In the genomic region with DNA sequence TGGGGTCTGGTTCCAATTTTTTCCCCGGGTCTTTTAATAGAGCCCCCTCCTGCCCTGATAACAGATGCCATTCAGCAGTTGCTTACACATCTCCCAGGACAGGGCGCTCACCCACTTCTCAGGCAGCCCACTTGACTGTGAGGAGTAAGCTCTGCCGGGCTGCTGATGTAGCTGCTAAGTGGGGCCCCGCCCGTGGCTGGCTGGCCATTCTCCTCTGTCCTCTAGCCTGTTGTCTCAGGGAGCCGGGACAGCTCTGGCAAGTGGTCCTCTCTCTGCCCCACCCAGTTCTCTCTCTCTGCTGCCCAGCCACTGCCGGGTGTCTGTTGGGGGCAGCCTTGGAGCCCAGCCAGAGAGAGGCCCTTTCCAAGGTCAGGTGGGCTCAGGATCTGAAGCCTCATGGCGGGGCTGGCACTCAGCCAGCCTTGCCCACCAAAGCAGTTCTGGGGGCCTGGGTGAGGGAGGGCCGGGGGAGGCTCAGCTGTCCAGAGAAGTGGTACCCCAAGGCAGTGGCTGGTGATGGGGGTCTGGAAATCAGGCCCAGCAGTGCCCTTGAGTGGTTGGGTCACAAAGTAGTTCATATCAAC, we compare ENCODE assay signal across 22 cellular contexts. TPM values are rescaled to one million over a fixed set of nuclear protein-coding genes. Genes with fewer than 3 reads are reported as not detected.
DNase-seq lines count a peak whose midpoint lies in the region; ATAC-seq, FAIRE-seq and TF ChIP-seq lines count a peak whose summit lies in the region.
"Had no signal": no experiment of that assay in that cellular context is flagged by ENCODE, and none has a peak within 500 bp of the region (broad histone marks: within the 10 kb centered on the region; RNA-seq: fewer than 3 reads in every experiment).

No MANE protein-coding gene starts in this region.

- no peak overlapping the region for H2BK5ac ChIP-seq in mesenchymal stem cell (ENCODE audit: low read depth, low read length, poor library complexity, severe bottlenecking)

- no peak overlapping the region for H2BK12ac ChIP-seq in mesenchymal stem cell (ENCODE audit: low read length in 2 of 2)

- TF ChIP-seq CTCF in K562 (IDR thresholded peaks at IDR 0.05 in 2 of 3, conservative IDR thresholded peaks at IDR 0.05 in 1 of 3; ENCODE audit: insufficient read depth in 2 of 3, low read depth in 1 of 3, low read length in 3 of 3) = no peak
- no peak for TF ChIP-seq CTCF in type B pancreatic cell (conservative IDR thresholded peaks at IDR 0.05)

- H3K4me1 ChIP-seq in right cardiac atrium (ENCODE audit: control insufficient read depth, insufficient read depth, low read length) = peaks cover 3% of the 10 kb centered on the region
- H3K4me1 ChIP-seq in K562 (replicated peaks in 1 of 2; ENCODE audit: control insufficient read depth in 2 of 2, insufficient read depth in 2 of 2, low read length in 2 of 2) = peaks cover 7 to 34% of the 10 kb centered on the region in 2 experiments; a peak in 3 of 5 replicates
- peaks cover 11% of the 10 kb centered on the region for H3K4me1 ChIP-seq in mesenchymal stem cell (ENCODE audit: control insufficient read depth, insufficient read depth, low read depth, low read length)
- H3K4me1 ChIP-seq: Caco-2 had no signal

- H3K27me3 ChIP-seq in right cardiac atrium (ENCODE audit: control insufficient read depth, insufficient read depth) (no peaks in the 10 kb centered on the region), K562 (ENCODE audit: control insufficient read depth in 2 of 2, insufficient read depth in 2 of 2, low read length in 2 of 2) (peaks cover 0 to 9% of the 10 kb centered on the region in 2 experiments; a peak in 3 of 5 replicates), mesenchymal stem cell (ENCODE audit: control insufficient read depth in 1 of 2, insufficient read depth in 1 of 2, low read length in 2 of 2) (peaks cover 77 to 87% of the 10 kb centered on the region in 2 experiments)

- POLR2A ChIA-PET in K562 (lab: Yijun Ruan, JAX) = interaction anchor here (0.6 to 1.2 kb wide), 2 partner anchors 13 to 23 kb away, joined by 3 read pairs; no protein-coding TSS in a partner anchor

- WGBS in right cardiac atrium = 43% methylated on average over 9 of the region's 9 CpGs
- WGBS in K562 (ENCODE audit: insufficient coverage, low coverage, missing lambda C conversion rate) = 19% methylated on average over 6 of the region's 9 CpGs
- 75% methylated on average over 8 of the region's 9 CpGs for WGBS in mesenchymal stem cell

- no peaks in the 10 kb centered on the region for H3K9me3 Mint-ChIP-seq in type B pancreatic cell
- H3K9me3 Mint-ChIP-seq: CD4-positive, alpha-beta T cell; GM23338; HFFc6 had no signal

- H3K27ac ChIP-seq in right cardiac atrium (ENCODE audit: low read length) (peak overlapping the region; percentile 20), K562 (ENCODE audit: extremely low read depth, low read depth, low read length) (no peak overlapping the region), mesenchymal stem cell (ENCODE audit: low read length, poor library complexity, severe bottlenecking) (no peak overlapping the region)
- H3K27ac ChIP-seq: C4-2B had no signal

- no peak overlapping the region for H3K4me3 Mint-ChIP-seq in type B pancreatic cell
- H3K4me3 Mint-ChIP-seq: CD4-positive, alpha-beta T cell; GM23338; HFFc6; IgD-negative memory B cell had no signal

- no peak overlapping the region for H3K4ac ChIP-seq in mesenchymal stem cell (ENCODE audit: low read depth in 1 of 2, low read length in 2 of 2)

- no peak overlapping the region for H3K27ac Mint-ChIP-seq in type B pancreatic cell
- H3K27ac Mint-ChIP-seq: CD4-positive, alpha-beta T cell; GM23338; HFFc6; IgD-negative memory B cell had no signal

- CTCF ChIA-PET in K562 (lab: Yijun Ruan, JAX; ENCODE audit: low intra/inter-chr PET ratio) = no interaction called here

- no peak overlapping the region for H3K14ac ChIP-seq in mesenchymal stem cell (ENCODE audit: low read length in 2 of 2)

- intact Hi-C loops in right cardiac atrium (cut with DNase I) (no loop called here), Right ventricle myocardium inferior (cut with DNase I) (no loop called here), K562 (cut with micrococcal nuclease) (no loop called here)

- H3K9me3 ChIP-seq in right cardiac atrium (ENCODE audit: control insufficient read depth, low read length) = no peaks in the 10 kb centered on the region
- no peaks in the 10 kb centered on the region for H3K9me3 ChIP-seq in K562 (replicated peaks; ENCODE audit: control insufficient read depth, insufficient read depth, low read depth, low read length)
- no peaks in the 10 kb centered on the region for H3K9me3 ChIP-seq in mesenchymal stem cell (ENCODE audit: control insufficient read depth, low read length)
- H3K9me3 ChIP-seq: Caco-2 had no signal

- H3K36me3 ChIP-seq in K562 (ENCODE audit: control insufficient read depth, insufficient read depth, low read length) = no peaks in the 10 kb centered on the region
- no peaks in the 10 kb centered on the region for H3K36me3 ChIP-seq in mesenchymal stem cell (ENCODE audit: control insufficient read depth in 1 of 2, insufficient read depth in 2 of 2, low read depth in 1 of 2, low read length in 2 of 2)

- H3K9ac ChIP-seq in K562 (ENCODE audit: insufficient read depth in 1 of 2, low read depth in 2 of 2, low read length in 2 of 2) (0 out of 4 replicates have a peak overlapping the region, but pooled peaks of 1 of the 2 experiments have one; percentile 26), mesenchymal stem cell (ENCODE audit: low read length) (no peak overlapping the region)

- no peaks in the 10 kb centered on the region for H3K36me3 Mint-ChIP-seq in type B pancreatic cell
- H3K36me3 Mint-ChIP-seq: IgD-negative memory B cell had no signal

- TF ChIP-seq EP300 in K562 (IDR thresholded peaks at IDR 0.05; ENCODE audit: low read length) = no peak

- no peak for TF ChIP-seq RAD21 in K562 (CRISPR knock-in tag; conservative IDR thresholded peaks at IDR 0.05 in 1 of 2, IDR thresholded peaks at IDR 0.05 in 1 of 2)

- H4K91ac ChIP-seq in mesenchymal stem cell (ENCODE audit: low read length) = no peak overlapping the region

- peak; percentile 22 for DNase-seq in NCI-H2227 (lab: John Stamatoyannopoulos, UW; ENCODE audit: unreplicated experiment)
- no peak for DNase-seq in NCI-H2227 treated with DMSO at 0.1 percent for 48 hours (lab: John Stamatoyannopoulos, UW)
- no peak for DNase-seq in right cardiac atrium
- no peak for DNase-seq in Right ventricle myocardium inferior (ENCODE audit: missing footprints)
- no peak for DNase-seq in K562 (ENCODE audit: extremely low read depth in 1 of 4, low spot score in 3 of 4)
- peak; percentile 58 for DNase-seq in type B pancreatic cell (ENCODE audit: extremely low spot score, unreplicated experiment)
- no peak for DNase-seq in frontal cortex (ENCODE audit: low spot score in 2 of 2)
- no peak for DNase-seq in mesenchymal stem cell
- DNase-seq: Caco-2; CD4-positive, alpha-beta T cell; DMS79 treated with DMSO at 0.1 percent for 48 hours; GF-D8; HCEC 1CT; HFFc6 had no signal

- no peak overlapping the region for H2AFZ ChIP-seq in K562 (ENCODE audit: low read depth, low read length)
- no peak overlapping the region for H2AFZ ChIP-seq in mesenchymal stem cell (ENCODE audit: low read depth, low read length)
- H2AFZ ChIP-seq: GM23338 had no signal

- peaks cover 16% of the 10 kb centered on the region; the same call in 1 of the 2 replicates for H4K20me1 ChIP-seq in K562 (replicated peaks; ENCODE audit: control insufficient read depth, insufficient read depth, low read length)

- H2BK15ac ChIP-seq in mesenchymal stem cell (ENCODE audit: low read depth, poor library complexity, severe bottlenecking) = no peak overlapping the region

- peak overlapping the region in 1 of 2 experiments; percentile 73 for H3K23ac ChIP-seq in mesenchymal stem cell (ENCODE audit: low read length in 2 of 2)

- H4K8ac ChIP-seq in mesenchymal stem cell (ENCODE audit: low read length) = no peak overlapping the region

- no peak overlapping the region for H2AK5ac ChIP-seq in mesenchymal stem cell (ENCODE audit: low read length, severe bottlenecking)

- no TSS peak for BruUV-seq in K562 (replicated peaks; lab: Mats Ljungman, UMichigan)

- in situ Hi-C loops in K562 (cut with MboI) = no loop called here

- H3K4me3 ChIP-seq in right cardiac atrium (ENCODE audit: low read length) (no peak overlapping the region), K562 (no peak overlapping the region), mesenchymal stem cell (ENCODE audit: insufficient read depth in 1 of 2, low read depth in 1 of 2, low read length in 2 of 2) (no peak overlapping the region)
- H3K4me3 ChIP-seq: GM23338 had no signal

- TF ChIP-seq POLR2A in K562 (conservative IDR thresholded peaks at IDR 0.05) = no peak

- FAIRE-seq in K562 (lab: Jason Lieb, UNC) = no peak
- no peak for FAIRE-seq in frontal cortex (lab: Jason Lieb, UNC)
- FAIRE-seq: D721Med, H54, HepG2 had no signal

- no peak overlapping the region for H2BK120ac ChIP-seq in mesenchymal stem cell (ENCODE audit: low read depth, low read length)

- H3K18ac ChIP-seq in mesenchymal stem cell (ENCODE audit: low read depth in 1 of 2, low read length in 2 of 2) = no peak overlapping the region

- H3K9me1 ChIP-seq in K562 (ENCODE audit: control insufficient read depth, insufficient read depth, low read length) = no peaks in the 10 kb centered on the region

- no peaks in the 10 kb centered on the region for H3K79me2 ChIP-seq in K562 (ENCODE audit: control insufficient read depth, insufficient read depth, low read length)

- H3K27me3 Mint-ChIP-seq in type B pancreatic cell = peaks cover 30% of the 10 kb centered on the region

- H3K4me1 Mint-ChIP-seq in type B pancreatic cell (ENCODE audit: unreplicated experiment) = peaks cover 13% of the 10 kb centered on the region

- ATAC-seq in right cardiac atrium = no peak
- ATAC-seq in Right ventricle myocardium inferior = no peak
- ATAC-seq in K562 = 0 out of 3 replicates have a peak, but pooled peaks have one; percentile 18
- ATAC-seq: GM23338, HepG2 had no signal

- no peak overlapping the region for H3K4me2 ChIP-seq in K562 (ENCODE audit: insufficient read depth, low read length)
- no peak overlapping the region for H3K4me2 ChIP-seq in mesenchymal stem cell (ENCODE audit: low read length, poor library complexity, severe bottlenecking)
- H3K4me2 ChIP-seq: GM23338 had no signal

- no peaks in the 10 kb centered on the region for H3K79me1 ChIP-seq in mesenchymal stem cell (replicated peaks; ENCODE audit: low read length, poor library complexity, severe bottlenecking)

RNA-seq across cellular contexts. Expression of a gene that starts 8.9 kb away (rescaled TPM):
- total RNA-seq in right cardiac atrium (10 to 100 TPM; 15.7 to 40.5 (median 31.3) TPM), Right ventricle myocardium inferior (16.0 TPM), K562 (2014; rRNA removed) (0.09 and 0.41 TPM in 2 replicates), K562 (2014; rRNA removed; fragmentation: Illumina TruSeq; extraction: Trizol) (not detected in 2 replicates), K562 (2015; rRNA removed; fragmentation: Illumina TruSeq; extraction: Trizol) (not detected in 2 replicates), K562 (2021) (0.13 and 0.55 TPM in 2 replicates), type B pancreatic cell (ENCODE audit: low replicate concordance) (1.3 and 2.0 TPM in 2 replicates), frontal cortex (12.2 TPM)
- polyA plus RNA-seq in right cardiac atrium (40.4 TPM), K562 (2011; rRNA removed) (0.07 and 0.18 TPM in 2 replicates), K562 (2014; fragmentation: Illumina TruSeq; extraction: Trizol) (0.07 and 0.28 TPM in 2 replicates), K562 (2014; fragmentation: Nextera tagmentation; extraction: Ambion mirVana) (not detected), K562 (2014; rRNA removed) (0.20 and 0.27 TPM in 2 replicates)
- total RNA-seq in K562 (2011; cell fraction: chromatin; rRNA removed; ENCODE audit: low replicate concordance) = 0.23 TPM in 1 of 2 replicates, not detected in the other
- 0.26 and 0.33 TPM in 2 replicates for total RNA-seq in K562 (2011; cell fraction: nucleolus; rRNA removed)
- not detected in 2 replicates for total RNA-seq in K562 (2011; cell fraction: nucleoplasm; rRNA removed)
- polyA plus RNA-seq in K562 (2011; cell fraction: cytosol; rRNA removed) = 0.13 and 0.24 TPM in 2 replicates
- polyA plus RNA-seq in K562 (2011; cell fraction: nucleus; rRNA removed) = 0.10 TPM in 2 replicates
- polyA plus RNA-seq in K562 (2012) = 0.07 and 0.15 TPM in 2 replicates
- polyA minus RNA-seq in K562 (2011; rRNA and poly(A)+ RNA removed) = 0.09 TPM in 1 of 2 replicates, not detected in the other
- 0.38 TPM in 1 of 2 replicates, not detected in the other for polyA minus RNA-seq in K562 (2011; cell fraction: cytosol; rRNA and poly(A)+ RNA removed)
- polyA minus RNA-seq in K562 (2011; cell fraction: nucleus; rRNA and poly(A)+ RNA removed) = 0.22 TPM in 1 of 2 replicates, not detected in the other
- polyA plus RNA-seq in mesenchymal stem cell (2013, experiment 1 of 2) = 0.08 TPM
- polyA plus RNA-seq in mesenchymal stem cell (2013, experiment 2 of 2) = 0.05 TPM
- total RNA-seq: A172; CD4-positive, alpha-beta T cell; HepG2; HFFc6 had no signal
- polyA plus RNA-seq: BJ, HepG2, IgD-negative memory B cell had no signal

RNA-seq across cellular contexts. Expression of a gene that starts 21.8 kb away (rescaled TPM):
- 1 to 10 TPM; 5.0 to 8.3 (median 7.4) TPM for total RNA-seq in right cardiac atrium
- polyA plus RNA-seq in right cardiac atrium = 7.9 TPM
- total RNA-seq in Right ventricle myocardium inferior = 4.4 TPM
- 28.0 and 28.7 TPM in 2 replicates for total RNA-seq in K562 (2011; cell fraction: chromatin; rRNA removed; ENCODE audit: low replicate concordance)
- 33.2 and 33.5 TPM in 2 replicates for total RNA-seq in K562 (2011; cell fraction: nucleolus; rRNA removed)
- 37.2 and 51.0 TPM in 2 replicates for total RNA-seq in K562 (2011; cell fraction: nucleoplasm; rRNA removed)
- 8.8 and 10.9 TPM in 2 replicates for total RNA-seq in K562 (2014; rRNA removed)
- total RNA-seq in K562 (2014; rRNA removed; fragmentation: Illumina TruSeq; extraction: Trizol) = 9.6 and 10.8 TPM in 2 replicates
- 7.1 and 7.4 TPM in 2 replicates for total RNA-seq in K562 (2015; rRNA removed; fragmentation: Illumina TruSeq; extraction: Trizol)
- total RNA-seq in K562 (2021) = 10.6 and 12.2 TPM in 2 replicates
- 44.8 and 49.1 TPM in 2 replicates for polyA plus RNA-seq in K562 (2011; rRNA removed)
- 32.6 and 47.4 TPM in 2 replicates for polyA plus RNA-seq in K562 (2011; cell fraction: cytosol; rRNA removed)
- polyA plus RNA-seq in K562 (2011; cell fraction: nucleus; rRNA removed) = 8.3 and 16.8 TPM in 2 replicates
- polyA plus RNA-seq in K562 (2012) = 11.4 and 20.4 TPM in 2 replicates
- polyA plus RNA-seq in K562 (2014; fragmentation: Illumina TruSeq; extraction: Trizol) = 18.7 and 23.6 TPM in 2 replicates
- 1 to 10 TPM; 7.6 to 8.5 TPM for polyA plus RNA-seq in K562 (2014; fragmentation: Nextera tagmentation; extraction: Ambion mirVana)
- 13.7 and 19.7 TPM in 2 replicates for polyA plus RNA-seq in K562 (2014; rRNA removed)
- 21.7 and 25.7 TPM in 2 replicates for polyA minus RNA-seq in K562 (2011; rRNA and poly(A)+ RNA removed)
- 8.5 and 11.5 TPM in 2 replicates for polyA minus RNA-seq in K562 (2011; cell fraction: cytosol; rRNA and poly(A)+ RNA removed)
- polyA minus RNA-seq in K562 (2011; cell fraction: nucleus; rRNA and poly(A)+ RNA removed) = 4.0 and 8.4 TPM in 2 replicates
- total RNA-seq in type B pancreatic cell (ENCODE audit: low replicate concordance) = 10.6 and 24.2 TPM in 2 replicates
- total RNA-seq in frontal cortex = 1.2 TPM
- 167 TPM for polyA plus RNA-seq in mesenchymal stem cell (2013, experiment 1 of 2)
- 172 TPM for polyA plus RNA-seq in mesenchymal stem cell (2013, experiment 2 of 2)
- total RNA-seq: CD4-positive, alpha-beta T cell had no signal

Comparison
In these comparisons a context has a peak if more than half of its experiments do, and no peak if none do; other contexts are left out.
1. DNase-seq: peak in NCI-H2227 (single experiment) and type B pancreatic cell (single experiment); none in NCI-H2227 treated with DMSO at 0.1 percent for 48 hours (single experiment), right cardiac atrium (0 of 3), Right ventricle myocardium inferior (single experiment), K562 (0 of 4), frontal cortex (0 of 2) and mesenchymal stem cell (single experiment).